ENCODE assay signal across 34 cellular contexts in genomic region chr12:55220725-55221124, GRCh38. TPM values are rescaled to one million over a fixed set of nuclear protein-coding genes. Genes with fewer than 3 reads are reported as not detected.
"Had no signal": no experiment of that assay in that cellular context is flagged by ENCODE, and none has a peak within 500 bp of the region (broad histone marks: within the 10 kb centered on the region; RNA-seq: fewer than 3 reads in every experiment).

TSS of gene OR10A7 (plus strand) at chr12:55221025. CDS start at chr12:55221025, 0 bp downstream.

- H3K4me3 Mint-ChIP-seq: stimulated activated effector memory CD8-positive, alpha-beta T cell treated with anti-CD3 and anti-CD28 coated beads, Interleukin-12 subunit alpha, Interleukin-12 subunit beta, amount 100 ng/mL, for 72 hours; stimulated activated memory B cell treated with anti-CD40 and anti-IgM and Interleukin-4, amounts not matched to agents 10 μg/mL and 1 μg/mL and 100 μg/mL, for 72 hours; stimulated activated naive B cell treated with anti-CD40 and anti-IgM and Interleukin-4, amounts not matched to agents 10 μg/mL and 1 μg/mL and 100 μg/mL, for 72 hours; stimulated activated naive CD8-positive, alpha-beta T cell treated with anti-CD3 and anti-CD28 coated beads, Interleukin-15, amount 100 ng/mL, for 72 hours; stimulated activated naive CD8-positive, alpha-beta T cell treated with anti-CD3 and anti-CD28 coated beads, Interleukin-15, Interleukin-2, amounts not matched to agents 100 ng/mL and 50 ng/mL, for 24 hours; type B pancreatic cell had no signal

- H3K27ac ChIP-seq: stomach, suprapubic skin, testis, thoracic aorta, thyroid gland, tibial artery, tibial nerve, transverse colon, upper lobe of left lung, upper lobe of right lung, uterus, vagina had no signal

- H3K9me3 Mint-ChIP-seq: stimulated activated effector memory CD8-positive, alpha-beta T cell treated with anti-CD3 and anti-CD28 coated beads, Interleukin-12 subunit alpha, Interleukin-12 subunit beta, amount 100 ng/mL, for 72 hours; stimulated activated naive CD8-positive, alpha-beta T cell treated with anti-CD3 and anti-CD28 coated beads, Interleukin-15, Interleukin-2, amounts not matched to agents 100 ng/mL and 50 ng/mL, for 24 hours; type B pancreatic cell had no signal

- ATAC-seq: stimulated activated effector memory CD8-positive, alpha-beta T cell treated with anti-CD3 and anti-CD28 coated beads, Interleukin-12 subunit alpha, Interleukin-12 subunit beta, amount 100 ng/mL, for 72 hours; stimulated activated memory B cell treated with anti-CD40 and anti-IgM and Interleukin-4, amounts not matched to agents 10 μg/mL and 1 μg/mL and 100 μg/mL, for 72 hours; stimulated activated naive B cell treated with anti-CD40 and anti-IgM and Interleukin-4, amounts not matched to agents 10 μg/mL and 1 μg/mL and 100 μg/mL, for 72 hours; stimulated activated naive CD8-positive, alpha-beta T cell treated with anti-CD3 and anti-CD28 coated beads, Interleukin-15, amount 100 ng/mL, for 72 hours; stimulated activated naive CD8-positive, alpha-beta T cell treated with anti-CD3 and anti-CD28 coated beads, Interleukin-15, Interleukin-2, amounts not matched to agents 100 U/mL and 50 U/mL, for 24 hours; upper lobe of right lung had no signal

- DNase-seq: stimulated activated CD4-positive, alpha-beta T cell treated with anti-CD3 and anti-CD28 coated beads, Interleukin-2, amount 100 ng/mL, for 48 hours; stimulated activated CD4-positive, alpha-beta T cell treated with anti-CD3 and anti-CD28 coated beads, Interleukin-4, amount 100 ng/mL, for 1 hour; stimulated activated CD4-positive, alpha-beta T cell treated with anti-CD3 and anti-CD28 coated beads, Interleukin-4, amount 100 ng/mL, for 24 hours; stimulated activated CD4-positive, alpha-beta T cell treated with anti-CD3 and anti-CD28 coated beads, Interleukin-4, amount 100 ng/mL, for 4 hours; stimulated activated CD8-positive, alpha-beta memory T cell treated with anti-CD3 and anti-CD28 coated beads, Interleukin-4, amount 100 ng/mL, for 48 hours; stimulated activated naive B cell treated with anti-CD40 and anti-IgM and Interleukin-4, amounts not matched to agents 10 μg/mL and 1 μg/mL and 100 μg/mL, for 72 hours; stimulated activated naive CD4-positive, alpha-beta T cell; stimulated activated naive CD4-positive, alpha-beta T cell treated with Interleukin-2 at 50 U/mL for 16 hours; stimulated activated naive CD8-positive, alpha-beta T cell treated with anti-CD3 and anti-CD28 coated beads, Interleukin-15, amount 100 ng/mL, for 72 hours; stimulated activated naive CD8-positive, alpha-beta T cell treated with anti-CD3 and anti-CD28 coated beads, Interleukin-15, Interleukin-2, amounts not matched to agents 100 U/mL and 50 U/mL, for 24 hours; stomach; substantia nigra; testis; thyroid gland; tibial artery; transverse colon; trophoblast cell; upper lobe of left lung; upper lobe of right lung; uterus had no signal

- FAIRE-seq: urothelium cell line had no signal

- H3K4me1 ChIP-seq: stomach, suprapubic skin, testis, thyroid gland, tibial artery, tibial nerve, transverse colon, upper lobe of left lung, upper lobe of right lung, uterus, vagina had no signal

- H3K9me3 ChIP-seq: stomach, suprapubic skin, testis, thoracic aorta, thyroid gland, tibial artery, tibial nerve, transverse colon, upper lobe of left lung, upper lobe of right lung, uterus, vagina had no signal

- H3K27ac Mint-ChIP-seq: stimulated activated effector memory CD8-positive, alpha-beta T cell treated with anti-CD3 and anti-CD28 coated beads, Interleukin-12 subunit alpha, Interleukin-12 subunit beta, amount 100 ng/mL, for 72 hours; stimulated activated memory B cell treated with anti-CD40 and anti-IgM and Interleukin-4, amounts not matched to agents 10 μg/mL and 1 μg/mL and 100 μg/mL, for 72 hours; stimulated activated naive B cell treated with anti-CD40 and anti-IgM and Interleukin-4, amounts not matched to agents 10 μg/mL and 1 μg/mL and 100 μg/mL, for 72 hours; stimulated activated naive CD8-positive, alpha-beta T cell treated with anti-CD3 and anti-CD28 coated beads, Interleukin-15, amount 100 ng/mL, for 72 hours; stimulated activated naive CD8-positive, alpha-beta T cell treated with anti-CD3 and anti-CD28 coated beads, Interleukin-15, Interleukin-2, amounts not matched to agents 100 ng/mL and 50 ng/mL, for 24 hours; type B pancreatic cell had no signal

- H3K4me3 ChIP-seq: stomach, suprapubic skin, testis, thoracic aorta, thyroid gland, tibial artery, tibial nerve, transverse colon, upper lobe of left lung, upper lobe of right lung, uterus, vagina had no signal

- H3K27me3 ChIP-seq: stomach, suprapubic skin, testis, thyroid gland, tibial artery, tibial nerve, transverse colon, upper lobe of left lung, upper lobe of right lung, uterus, vagina had no signal

- H3K4me1 Mint-ChIP-seq: stimulated activated effector memory CD8-positive, alpha-beta T cell treated with anti-CD3 and anti-CD28 coated beads, Interleukin-12 subunit alpha, Interleukin-12 subunit beta, amount 100 ng/mL, for 72 hours; stimulated activated memory B cell treated with anti-CD40 and anti-IgM and Interleukin-4, amounts not matched to agents 10 μg/mL and 1 μg/mL and 100 μg/mL, for 72 hours; stimulated activated naive B cell treated with anti-CD40 and anti-IgM and Interleukin-4, amounts not matched to agents 10 μg/mL and 1 μg/mL and 100 μg/mL, for 72 hours; stimulated activated naive CD8-positive, alpha-beta T cell treated with anti-CD3 and anti-CD28 coated beads, Interleukin-15, amount 100 ng/mL, for 72 hours had no signal

- H3K27me3 Mint-ChIP-seq: stimulated activated naive CD8-positive, alpha-beta T cell treated with anti-CD3 and anti-CD28 coated beads, Interleukin-15, amount 100 ng/mL, for 72 hours; type B pancreatic cell had no signal

- H3K36me3 Mint-ChIP-seq: stimulated activated effector memory CD8-positive, alpha-beta T cell treated with anti-CD3 and anti-CD28 coated beads, Interleukin-12 subunit alpha, Interleukin-12 subunit beta, amount 100 ng/mL, for 72 hours; stimulated activated memory B cell treated with anti-CD40 and anti-IgM and Interleukin-4, amounts not matched to agents 10 μg/mL and 1 μg/mL and 100 μg/mL, for 72 hours; stimulated activated naive B cell treated with anti-CD40 and anti-IgM and Interleukin-4, amounts not matched to agents 10 μg/mL and 1 μg/mL and 100 μg/mL, for 72 hours; type B pancreatic cell had no signal

- H3K36me3 ChIP-seq: stomach, suprapubic skin, thoracic aorta, thyroid gland, tibial artery, tibial nerve, transverse colon, upper lobe of left lung, upper lobe of right lung, uterus, vagina had no signal

RNA-seq across cellular contexts. Expression of gene OR10A7, which starts in this region (rescaled TPM):
- total RNA-seq: stomach, subcutaneous adipose tissue, suprapubic skin, temporal lobe, testis, thoracic aorta, thyroid gland, tibial nerve, transverse colon, upper lobe of left lung, upper lobe of right lung, ureter, urinary bladder, uterus, vagina had no signal
- polyA plus RNA-seq: stomach, thymus, urinary bladder had no signal
